Comparison of ENCODE assay signal across 12 cellular contexts in genomic region chr16:85199880-85200279, GRCh38.
"Had no signal": no experiment of that assay in that cellular context is flagged by ENCODE, and none has a peak within 500 bp of the region (broad histone marks: within the 10 kb centered on the region; RNA-seq: fewer than 3 reads in every experiment).

No MANE protein-coding gene starts in this region.

- H3K36me3 Mint-ChIP-seq: naive B cell; stimulated activated naive B cell treated with anti-CD40 and anti-IgM and Interleukin-4, amounts not matched to agents 10 μg/mL and 1 μg/mL and 100 μg/mL, for 72 hours had no signal

- FAIRE-seq: astrocyte, keratinocyte had no signal

- DNase-seq: activated CD4-positive, alpha-beta T cell treated with anti-CD3 and anti-CD28 coated beads for 1 hour; activated CD4-positive, alpha-beta T cell treated with anti-CD3 and anti-CD28 coated beads, Interleukin-2, amount 50 U/mL, for 48 hours; activated gamma-delta T cell treated with Interleukin-2 at 50 U/mL for 16 hours; activated T-cell treated with anti-CD3 and anti-CD28 coated beads, Interleukin-2, amount 50 U/mL, for 4 hours; colonic mucosa; gastrocnemius medialis; naive B cell; stimulated activated CD4-positive, alpha-beta T cell treated with anti-CD3 and anti-CD28 coated beads, Interleukin-2, amount 100 ng/mL, for 24 hours; stimulated activated naive B cell treated with anti-CD40 and anti-IgM and Interleukin-4, amounts not matched to agents 10 μg/mL and 1 μg/mL and 100 μg/mL, for 72 hours had no signal

- H3K27ac Mint-ChIP-seq: stimulated activated naive B cell treated with anti-CD40 and anti-IgM and Interleukin-4, amounts not matched to agents 10 μg/mL and 1 μg/mL and 100 μg/mL, for 72 hours had no signal

- H3K9me3 Mint-ChIP-seq: activated T-cell treated with anti-CD3 and anti-CD28 coated beads, Interleukin-2, amount 50 U/mL, for 4 hours; naive B cell; stimulated activated naive B cell treated with anti-CD40 and anti-IgM and Interleukin-4, amounts not matched to agents 10 μg/mL and 1 μg/mL and 100 μg/mL, for 72 hours had no signal

- H3K4me1 ChIP-seq: colonic mucosa had no signal

- H3K4me3 ChIP-seq: colonic mucosa, gastrocnemius medialis had no signal

- H3K36me3 ChIP-seq: colonic mucosa, gastrocnemius medialis had no signal

- H3K4me3 Mint-ChIP-seq: activated T-cell treated with anti-CD3 and anti-CD28 coated beads, Interleukin-2, amount 50 U/mL, for 4 hours; naive B cell; stimulated activated naive B cell treated with anti-CD40 and anti-IgM and Interleukin-4, amounts not matched to agents 10 μg/mL and 1 μg/mL and 100 μg/mL, for 72 hours had no signal

- H3K27ac ChIP-seq: colonic mucosa, gastrocnemius medialis had no signal

- H3K9me3 ChIP-seq: colonic mucosa, gastrocnemius medialis had no signal

- ATAC-seq: activated T-cell treated with anti-CD3 and anti-CD28 coated beads, Interleukin-2, amount 50 U/mL, for 4 hours; gastrocnemius medialis; right cardiac atrium; stimulated activated naive B cell treated with anti-CD40 and anti-IgM and Interleukin-4, amounts not matched to agents 10 μg/mL and 1 μg/mL and 100 μg/mL, for 72 hours had no signal

- H3K4me1 Mint-ChIP-seq: naive B cell had no signal

- H3K27me3 ChIP-seq: colonic mucosa, gastrocnemius medialis had no signal
